Comparison of ENCODE assay signal across 11 cellular contexts in the genomic region with DNA sequence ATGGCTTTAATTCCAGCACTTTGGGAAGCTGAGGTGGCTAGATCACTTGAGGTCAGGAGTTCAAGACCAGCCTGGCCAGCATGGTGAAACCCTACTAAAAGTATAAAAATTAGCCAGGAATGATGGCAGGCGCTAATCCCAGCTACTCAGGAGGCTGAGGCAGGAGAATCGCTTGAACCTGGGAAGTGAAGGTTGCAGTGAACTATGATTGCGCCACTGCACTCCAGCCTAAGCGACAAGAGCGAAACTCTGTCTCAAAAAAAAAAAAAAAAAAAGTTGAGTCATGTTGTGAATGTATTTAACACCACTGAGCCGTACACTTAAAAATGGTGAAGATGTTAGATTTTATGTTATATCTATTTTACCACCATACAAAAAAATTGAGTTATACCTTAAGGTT. TPM values are rescaled to one million over a fixed set of nuclear protein-coding genes. Genes with fewer than 3 reads are reported as not detected.
DNase-seq lines count a peak whose midpoint lies in the region; ATAC-seq, FAIRE-seq and TF ChIP-seq lines count a peak whose summit lies in the region.
"Had no signal": no experiment of that assay in that cellular context is flagged by ENCODE, and none has a peak within 500 bp of the region (broad histone marks: within the 10 kb centered on the region; RNA-seq: fewer than 3 reads in every experiment).

No MANE protein-coding gene starts in this region.

- H3K14ac ChIP-seq in IMR-90 (replicated peaks; ENCODE audit: low read depth, low read length): no peak overlapping the region

- TF ChIP-seq POLR2A in IMR-90 (IDR thresholded peaks at IDR 0.05; ENCODE audit: low read depth, low read length): no peak
- no peak for TF ChIP-seq POLR2A in K562 (conservative IDR thresholded peaks at IDR 0.05)

- TF ChIP-seq CTCF in IMR-90 (conservative IDR thresholded peaks at IDR 0.05; ENCODE audit: low read depth, low read length) (no peak), K562 (IDR thresholded peaks at IDR 0.05 in 2 of 3, conservative IDR thresholded peaks at IDR 0.05 in 1 of 3; ENCODE audit: insufficient read depth in 2 of 3, low read depth in 1 of 3, low read length in 3 of 3) (no peak)

- no peak overlapping the region for H2BK15ac ChIP-seq in IMR-90 (ENCODE audit: low read depth, low read length)

- H3K27me3 ChIP-seq in BLaER1: no peaks in the 10 kb centered on the region
- H3K27me3 ChIP-seq in IMR-90 (ENCODE audit: control insufficient read depth, insufficient read depth, low read length): peaks cover 6% of the 10 kb centered on the region; the same call in 1 of the 2 replicates
- H3K27me3 ChIP-seq in K562 (ENCODE audit: control insufficient read depth in 2 of 2, insufficient read depth in 2 of 2, low read length in 2 of 2): no peaks in the 10 kb centered on the region

- H3K4me3 ChIP-seq in BLaER1: no peak overlapping the region
- H3K4me3 ChIP-seq in IMR-90 (ENCODE audit: insufficient read depth, low read depth, low read length): no peak overlapping the region
- H3K4me3 ChIP-seq in K562: no peak overlapping the region

- H3K9me3 ChIP-seq in BLaER1: peaks cover 27% of the 10 kb centered on the region
- no peaks in the 10 kb centered on the region for H3K9me3 ChIP-seq in IMR-90 (ENCODE audit: control insufficient read depth, insufficient read depth, low read length)
- H3K9me3 ChIP-seq in K562 (replicated peaks; ENCODE audit: control insufficient read depth, insufficient read depth, low read depth, low read length): no peaks in the 10 kb centered on the region

- H3K4me1 ChIP-seq in BLaER1: peaks cover 53% of the 10 kb centered on the region
- no peaks in the 10 kb centered on the region for H3K4me1 ChIP-seq in IMR-90 (ENCODE audit: control insufficient read depth, insufficient read depth, low read length)
- peaks cover 7 to 18% of the 10 kb centered on the region in 2 experiments; a peak in 4 of 5 replicates for H3K4me1 ChIP-seq in K562 (replicated peaks in 1 of 2; ENCODE audit: control insufficient read depth in 2 of 2, insufficient read depth in 2 of 2, low read length in 2 of 2)

- 100% methylated on average over 1 of the region's 6 CpGs; no CpG with 5 or more reads in 1 of the 2 experiments for WGBS in IMR-90 (ENCODE audit: extremely low coverage in 2 of 2, insufficient read length in 1 of 2), 2 experiments
- WGBS in K562 (ENCODE audit: insufficient coverage, low coverage, missing lambda C conversion rate): 78% methylated on average over 5 of the region's 6 CpGs

- BruUV-seq in IMR-90 (replicated peaks; lab: Mats Ljungman, UMichigan) (no TSS peak), K562 (replicated peaks; lab: Mats Ljungman, UMichigan) (no TSS peak)

- H3K9me1 ChIP-seq in IMR-90 (ENCODE audit: insufficient read depth, low read length) (no peaks in the 10 kb centered on the region), K562 (ENCODE audit: control insufficient read depth, insufficient read depth, low read length) (no peaks in the 10 kb centered on the region)

- no peak for FAIRE-seq in K562 (lab: Jason Lieb, UNC)
- FAIRE-seq: H54 had no signal

- in situ Hi-C loops in IMR-90 (cut with MboI; ENCODE audit: low sequenced_read_pairs) (no loop called here), K562 (cut with MboI) (no loop called here)

- TF ChIP-seq EP300 in K562 (IDR thresholded peaks at IDR 0.05; ENCODE audit: low read length): no peak

- no peak overlapping the region for H3K18ac ChIP-seq in IMR-90 (ENCODE audit: low read depth, low read length)

- POLR2A ChIA-PET in IMR-90 (lab: Charles Lee; ENCODE audit: unreplicated experiment) (no interaction called here), K562 (lab: Yijun Ruan, JAX) (no interaction called here)

- TF ChIP-seq RAD21 in IMR-90 (IDR thresholded peaks at IDR 0.05; ENCODE audit: low read length): no peak
- no peak for TF ChIP-seq RAD21 in K562 (CRISPR knock-in tag; conservative IDR thresholded peaks at IDR 0.05 in 1 of 2, IDR thresholded peaks at IDR 0.05 in 1 of 2)

- no peak overlapping the region for H2AK9ac ChIP-seq in IMR-90 (replicated peaks; ENCODE audit: low read depth, low read length, poor library complexity)

- no peak overlapping the region for H2BK5ac ChIP-seq in IMR-90 (ENCODE audit: low read depth, low read length, poor library complexity, severe bottlenecking)

- ATAC-seq in IMR-90 (ENCODE audit: low read depth) (no peak), K562 (no peak), GM18858 (IDR thresholded peaks at IDR 0.05; ENCODE audit: unreplicated experiment) (no peak)

- intact Hi-C loops in IMR-90 (cut with micrococcal nuclease): no loop called here
- intact Hi-C loops in K562 (cut with micrococcal nuclease): no loop called here

- no peak overlapping the region for H2BK120ac ChIP-seq in IMR-90 (ENCODE audit: low read depth, low read length)

- no peak overlapping the region for H3K9ac ChIP-seq in BLaER1
- no peak overlapping the region for H3K9ac ChIP-seq in IMR-90 (ENCODE audit: low read depth, low read length)
- H3K9ac ChIP-seq in K562 (ENCODE audit: insufficient read depth in 1 of 2, low read depth in 2 of 2, low read length in 2 of 2): no peak overlapping the region

- H4K20me1 ChIP-seq in BLaER1 (peaks cover 16% of the 10 kb centered on the region), IMR-90 (ENCODE audit: insufficient read depth, low read length) (no peaks in the 10 kb centered on the region), K562 (replicated peaks; ENCODE audit: control insufficient read depth, insufficient read depth, low read length) (no peaks in the 10 kb centered on the region)

- no peak overlapping the region for H3K56ac ChIP-seq in IMR-90 (ENCODE audit: extremely low read depth, insufficient read depth, low read length)

- no peak overlapping the region for H2BK20ac ChIP-seq in IMR-90 (ENCODE audit: low read depth, low read length)

- no peak overlapping the region for H4K91ac ChIP-seq in IMR-90 (ENCODE audit: insufficient read depth, low read depth, low read length)

- dilution Hi-C loops in IMR-90 (cut with HindIII; ENCODE audit: low sequenced_read_pairs, unreplicated experiment): no loop called here

- H2AK5ac ChIP-seq in IMR-90 (ENCODE audit: low read depth, low read length): no peak overlapping the region

- no peaks in the 10 kb centered on the region for H3K79me1 ChIP-seq in IMR-90 (ENCODE audit: low read depth in 1 of 2, low read length in 2 of 2)

- H3K79me2 ChIP-seq in K562 (ENCODE audit: control insufficient read depth, insufficient read depth, low read length): no peaks in the 10 kb centered on the region

- H2AFZ ChIP-seq in IMR-90 (replicated peaks; ENCODE audit: low read length, poor library complexity) (no peak overlapping the region), K562 (ENCODE audit: low read depth, low read length) (no peak overlapping the region)

- no peak overlapping the region for H3K27ac ChIP-seq in BLaER1
- H3K27ac ChIP-seq in IMR-90 (ENCODE audit: insufficient read depth, low read length): no peak overlapping the region
- no peak overlapping the region for H3K27ac ChIP-seq in K562 (ENCODE audit: extremely low read depth, low read depth, low read length)

- H3K36me3 ChIP-seq in BLaER1 (no peaks in the 10 kb centered on the region), IMR-90 (ENCODE audit: control insufficient read depth, insufficient read depth, low read length) (no peaks in the 10 kb centered on the region), K562 (ENCODE audit: control insufficient read depth, insufficient read depth, low read length) (no peaks in the 10 kb centered on the region)

- H3K4me2 ChIP-seq in BLaER1 (peak overlapping the region; percentile 90; the same call in 1 of the 2 replicates), IMR-90 (ENCODE audit: low read depth, low read length) (no peak overlapping the region), K562 (ENCODE audit: insufficient read depth, low read length) (no peak overlapping the region)

- no peak overlapping the region for H3K23ac ChIP-seq in IMR-90 (ENCODE audit: low read depth, low read length)

- DNase-seq in IMR-90: no peak
- peak; percentile 15 for DNase-seq in NOMO-1 treated with dmso at 0.1 percent for 144 hours (lab: John Stamatoyannopoulos, UW; ENCODE audit: unreplicated experiment)
- no peak for DNase-seq in K562 (ENCODE audit: extremely low read depth in 1 of 4, low spot score in 3 of 4)
- DNase-seq in activated CD4-positive, alpha-beta T cell treated with anti-CD3 and anti-CD28 coated beads for 48 hours: no peak
- DNase-seq in NCI-H1417 treated with DMSO at 0.1 percent for 48 hours (lab: John Stamatoyannopoulos, UW): no peak
- DNase-seq: 8988T, DMS53, GF-D8 had no signal

- CTCF ChIA-PET in IMR-90 (lab: Yijun Ruan, JAX): no interaction called here
- CTCF ChIA-PET in K562 (lab: Yijun Ruan, JAX; ENCODE audit: low intra/inter-chr PET ratio): no interaction called here

- no peak overlapping the region for H3K4ac ChIP-seq in IMR-90 (ENCODE audit: low read depth, low read length)

- no peak overlapping the region for H4K8ac ChIP-seq in IMR-90 (ENCODE audit: low read depth in 2 of 2, low read length in 2 of 2)

- no peak overlapping the region for H4K5ac ChIP-seq in IMR-90 (ENCODE audit: low read depth, low read length)

TF ChIP-seq in K562, 482 proteins besides CTCF, POLR2A, EP300 and RAD21 (continues in another document):
- peak; percentile 47; the same call in 1 of the 2 replicates for TF ChIP-seq ZNF384 (IDR thresholded peaks at IDR 0.05; ENCODE audit: low read depth, low read length)
- peak; percentile 79 for TF ChIP-seq CEBPB (tag; IDR thresholded peaks at IDR 0.05)
- TF ChIP-seq ZNF408 (CRISPR knock-in tag; IDR thresholded peaks at IDR 0.05; ENCODE audit: low read depth): no peak

RNA-seq across cellular contexts. Expression of a gene that starts 18.2 kb away (rescaled TPM):
- total RNA-seq in IMR-90 (2012; rRNA removed) (4.5 and 6.7 TPM in 2 replicates), K562 (2014; rRNA removed) (30.2 and 41.1 TPM in 2 replicates), K562 (2014; rRNA removed; fragmentation: Illumina TruSeq; extraction: Trizol) (26.5 and 34.3 TPM in 2 replicates), K562 (2015; rRNA removed; fragmentation: Illumina TruSeq; extraction: Trizol) (34.2 and 37.0 TPM in 2 replicates), K562 (2021) (36.5 and 41.4 TPM in 2 replicates)
- polyA plus RNA-seq in IMR-90 (2012; rRNA removed) (6.9 and 8.4 TPM in 2 replicates), K562 (2011; rRNA removed) (21.1 and 24.3 TPM in 2 replicates), K562 (2014; fragmentation: Illumina TruSeq; extraction: Trizol) (22.6 and 30.2 TPM in 2 replicates), K562 (2014; fragmentation: Nextera tagmentation; extraction: Ambion mirVana) (1 to 10 TPM; 3.6 to 6.7 TPM), K562 (2014; rRNA removed) (34.7 and 34.8 TPM in 2 replicates)
- 3.5 and 3.9 TPM in 2 replicates for polyA plus RNA-seq in IMR-90 (2012; cell fraction: cytosol; rRNA removed)
- 32.6 and 52.6 TPM in 2 replicates for polyA plus RNA-seq in IMR-90 (2012; cell fraction: nucleus; rRNA removed; ENCODE audit: low replicate concordance)
- 73.9 and 131 TPM in 2 replicates for total RNA-seq in K562 (2011; cell fraction: chromatin; rRNA removed; ENCODE audit: low replicate concordance)
- 41.7 and 54.3 TPM in 2 replicates for total RNA-seq in K562 (2011; cell fraction: nucleolus; rRNA removed)
- 82.8 and 110 TPM in 2 replicates for total RNA-seq in K562 (2011; cell fraction: nucleoplasm; rRNA removed)
- polyA plus RNA-seq in K562 (2011; cell fraction: cytosol; rRNA removed): 14.9 and 18.8 TPM in 2 replicates
- polyA plus RNA-seq in K562 (2011; cell fraction: nucleus; rRNA removed): 46.9 and 59.6 TPM in 2 replicates
- 24.3 and 24.8 TPM in 2 replicates for polyA plus RNA-seq in K562 (2012)
- 30.6 and 34.6 TPM in 2 replicates for polyA minus RNA-seq in K562 (2011; rRNA and poly(A)+ RNA removed)
- polyA minus RNA-seq in K562 (2011; cell fraction: cytosol; rRNA and poly(A)+ RNA removed): 12.8 and 13.7 TPM in 2 replicates
- polyA minus RNA-seq in K562 (2011; cell fraction: nucleus; rRNA and poly(A)+ RNA removed): 15.5 and 26.4 TPM in 2 replicates
